Comparison of ENCODE assay signal across 8 cellular contexts in the genomic region with DNA sequence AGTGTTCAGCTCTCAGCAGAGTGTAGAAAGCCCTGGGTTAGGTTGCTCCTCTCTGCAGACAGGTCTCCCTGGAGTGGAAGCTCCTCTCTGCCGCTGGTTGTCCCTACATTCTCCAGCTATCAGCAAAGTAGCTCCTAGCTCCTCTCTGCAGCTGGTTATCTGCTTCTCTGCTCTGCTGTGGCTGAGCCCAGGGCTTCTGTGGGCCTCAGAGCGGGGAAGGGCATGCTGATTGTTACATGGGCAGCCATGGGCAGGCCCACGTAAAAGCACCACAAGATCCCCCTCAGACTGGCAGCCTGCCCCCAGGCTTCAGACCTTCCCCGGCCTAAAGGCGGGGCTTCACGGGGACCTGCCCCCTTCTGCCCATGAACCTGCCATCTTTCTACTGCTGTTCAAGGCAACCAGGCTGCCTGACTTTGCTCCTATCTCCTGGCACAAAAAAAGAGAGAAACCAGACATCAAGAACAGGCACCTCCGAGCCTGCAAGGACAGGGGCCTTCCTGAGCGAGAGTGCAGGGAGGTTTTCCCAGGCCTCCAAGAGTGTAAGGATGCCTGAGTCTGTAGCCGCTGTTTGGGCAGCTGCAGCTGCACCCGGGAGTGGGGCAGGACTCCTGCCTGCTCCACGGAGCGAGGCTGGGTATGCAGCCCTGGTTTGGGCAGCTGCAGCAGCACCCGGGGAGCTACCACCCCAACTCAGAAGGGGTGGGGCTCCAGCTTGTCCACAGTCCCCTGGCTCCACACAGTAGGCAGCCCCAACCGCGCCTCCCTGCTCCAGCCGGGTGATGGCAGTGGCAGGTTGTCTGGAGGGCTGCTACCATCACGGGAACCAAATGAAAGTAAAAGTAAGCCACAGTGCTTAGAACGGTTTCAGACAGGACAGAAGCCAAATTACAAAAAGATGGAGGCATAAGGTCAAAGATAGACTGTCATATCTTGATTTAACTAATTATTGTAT.
DNase-seq lines count a peak whose midpoint lies in the region; ATAC-seq and TF ChIP-seq lines count a peak whose summit lies in the region.
"Not testable (repeated sequence)": the region's sequence is repeated elsewhere in the genome, so short reads cannot be mapped to it uniquely, and the experiment has no call there.

No MANE protein-coding gene starts in this region.

- CTCF ChIA-PET in PC-3 (lab: Charles Lee), result not testable (repeated sequence)

- H3K9me3 Mint-ChIP-seq in central memory CD8-positive, alpha-beta T cell; stimulated activated memory B cell treated with anti-CD40 and anti-IgM and Interleukin-4, amounts not matched to agents 10 μg/mL and 1 μg/mL and 100 μg/mL, for 72 hours: not testable (repeated sequence)

- 36% methylated on average over 1 of the region's 18 CpGs for WGBS in right lobe of liver (ENCODE audit: insufficient coverage, low coverage, low lambda C conversion rate, missing lambda C conversion rate)

- H3F3A ChIP-seq in MM.1S (ENCODE audit: insufficient read depth, low read length); PC-3 (ENCODE audit: low read length, unreplicated experiment): not testable (repeated sequence)

- intact Hi-C loops in PC-3 (cut with micrococcal nuclease); right lobe of liver (cut with DNase I); upper lobe of right lung (cut with DNase I): not testable (repeated sequence)

- DNase-seq in H4 (ENCODE audit: low spot score), result peak; percentile 7
- DNase-seq in MM.1S, result peak; percentile 44
- DNase-seq in PC-3; RWPE2 (ENCODE audit: low spot score); central memory CD8-positive, alpha-beta T cell (ENCODE audit: low spot score in 2 of 2); right lobe of liver; upper lobe of right lung: not testable (repeated sequence)

- H3K36me3 ChIP-seq in MM.1S (replicated peaks; ENCODE audit: insufficient read depth, low read length); PC-3 (ENCODE audit: low read depth, low read length); RWPE2 (ENCODE audit: low read depth); right lobe of liver; upper lobe of right lung: not testable (repeated sequence)

- not testable (repeated sequence) for H3K4me3 Mint-ChIP-seq in central memory CD8-positive, alpha-beta T cell; stimulated activated memory B cell treated with anti-CD40 and anti-IgM and Interleukin-4, amounts not matched to agents 10 μg/mL and 1 μg/mL and 100 μg/mL, for 72 hours

- H3K27ac ChIP-seq in MM.1S (ENCODE audit: low read length); PC-3 (ENCODE audit: low read length); RWPE2 (ENCODE audit: poor library complexity, severe bottlenecking); right lobe of liver; upper lobe of right lung: not testable (repeated sequence)

- H3K9ac ChIP-seq in MM.1S (ENCODE audit: low read length); PC-3 (ENCODE audit: low read length): not testable (repeated sequence)

- not testable (repeated sequence) for H3K27me3 ChIP-seq in MM.1S (replicated peaks; ENCODE audit: insufficient read depth, low read length); PC-3 (ENCODE audit: low read length); RWPE2 (ENCODE audit: insufficient read depth, poor library complexity, severe bottlenecking); right lobe of liver; upper lobe of right lung

- BruUV-seq in PC-3 (replicated peaks; lab: Mats Ljungman, UMichigan), result not testable (repeated sequence)

- not testable (repeated sequence) for H2AFZ ChIP-seq in MM.1S (ENCODE audit: low read length); PC-3 (ENCODE audit: low read length)

- not testable (repeated sequence) for H4K20me1 ChIP-seq in MM.1S (ENCODE audit: insufficient read depth, low read length); PC-3 (ENCODE audit: low read length)

- not testable (repeated sequence) for H3K9me3 ChIP-seq in MM.1S (replicated peaks; ENCODE audit: insufficient read depth, low read length); PC-3 (ENCODE audit: low read length); RWPE2 (ENCODE audit: severe bottlenecking); right lobe of liver; upper lobe of right lung

- TF ChIP-seq CTCF in MM.1S (IDR thresholded peaks at IDR 0.05; ENCODE audit: low read length); PC-3 (conservative IDR thresholded peaks at IDR 0.05; ENCODE audit: low read depth, low read length); RWPE2 (IDR thresholded peaks at IDR 0.05; ENCODE audit: poor library complexity, severe bottlenecking); right lobe of liver (IDR thresholded peaks at IDR 0.05); upper lobe of right lung (IDR thresholded peaks at IDR 0.05): not testable (repeated sequence)

- not testable (repeated sequence) for H3K4me3 ChIP-seq in MM.1S (ENCODE audit: low read length); PC-3 (ENCODE audit: low read length); RWPE2 (ENCODE audit: severe bottlenecking); right lobe of liver; upper lobe of right lung

- H3K79me2 ChIP-seq in MM.1S (ENCODE audit: low read length); PC-3 (ENCODE audit: low read length): not testable (repeated sequence)

- ATAC-seq in PC-3 (peak; percentile 29; the same call in 1 of the 2 replicates), RWPE2 (ENCODE audit: low read depth) (0 out of 3 replicates have a peak, but pooled peaks have one; percentile 17), right lobe of liver (peak; percentile 26 to 73 (median 68)), upper lobe of right lung (peak; percentile 31)
- peak; percentile 46 for ATAC-seq in central memory CD8-positive, alpha-beta T cell (replicated peaks; ENCODE audit: extremely low read depth, poor library complexity, severe bottlenecking)
- peak; percentile 39 for ATAC-seq in stimulated activated memory B cell treated with anti-CD40 and anti-IgM and Interleukin-4, amounts not matched to agents 10 μg/mL and 1 μg/mL and 100 μg/mL, for 72 hours

- POLR2A ChIA-PET in PC-3 (lab: Charles Lee; ENCODE audit: unreplicated experiment), result not testable (repeated sequence)

- H3K4me1 ChIP-seq in MM.1S (ENCODE audit: low read length); PC-3 (ENCODE audit: insufficient read depth, low read length); RWPE2 (ENCODE audit: insufficient read depth, poor library complexity, severe bottlenecking); right lobe of liver; upper lobe of right lung: not testable (repeated sequence)

- not testable (repeated sequence) for H3K27ac Mint-ChIP-seq in central memory CD8-positive, alpha-beta T cell (ENCODE audit: low read depth); stimulated activated memory B cell treated with anti-CD40 and anti-IgM and Interleukin-4, amounts not matched to agents 10 μg/mL and 1 μg/mL and 100 μg/mL, for 72 hours

- H3K4me2 ChIP-seq in MM.1S (ENCODE audit: low read depth, low read length); PC-3 (ENCODE audit: low read length): not testable (repeated sequence)

- H3K36me3 Mint-ChIP-seq in central memory CD8-positive, alpha-beta T cell (ENCODE audit: insufficient read depth); stimulated activated memory B cell treated with anti-CD40 and anti-IgM and Interleukin-4, amounts not matched to agents 10 μg/mL and 1 μg/mL and 100 μg/mL, for 72 hours: not testable (repeated sequence)

- H3K27me3 Mint-ChIP-seq in central memory CD8-positive, alpha-beta T cell; stimulated activated memory B cell treated with anti-CD40 and anti-IgM and Interleukin-4, amounts not matched to agents 10 μg/mL and 1 μg/mL and 100 μg/mL, for 72 hours: not testable (repeated sequence)

- not testable (repeated sequence) for H3K4me1 Mint-ChIP-seq in central memory CD8-positive, alpha-beta T cell; stimulated activated memory B cell treated with anti-CD40 and anti-IgM and Interleukin-4, amounts not matched to agents 10 μg/mL and 1 μg/mL and 100 μg/mL, for 72 hours

- not testable (repeated sequence) for TF ChIP-seq POLR2A in right lobe of liver (IDR thresholded peaks at IDR 0.05)

- H3K9me2 ChIP-seq in MM.1S (replicated peaks; ENCODE audit: insufficient read depth, low read length); PC-3 (replicated peaks; ENCODE audit: low read length): not testable (repeated sequence)

Comparison
In these comparisons a context has a peak if more than half of its experiments do, and no peak if none do; other contexts are left out.
1. ATAC-seq: peak in every context shown above with its lines; median percentile 68 in right lobe of liver; 46 in central memory CD8-positive, alpha-beta T cell; 39 in stimulated activated memory B cell treated with anti-CD40 and anti-IgM and Interleukin-4, amounts not matched to agents 10 μg/mL and 1 μg/mL and 100 μg/mL, for 72 hours; 31 in upper lobe of right lung; 29 in PC-3; 17 in RWPE2.